Comparison of ENCODE assay signal across 18 cellular contexts in genomic region chr20:3720626-3721025, GRCh38. TPM values are rescaled to one million over a fixed set of nuclear protein-coding genes. Genes with fewer than 3 reads are reported as not detected.
A peak's percentile ranks its signal among the peaks of the same experiment; 100 is the strongest.
DNase-seq lines count a peak whose midpoint lies in the region; ATAC-seq and TF ChIP-seq lines count a peak whose summit lies in the region.
"Had no signal": no experiment of that assay in that cellular context is flagged by ENCODE, and none has a peak within 500 bp of the region (broad histone marks: within the 10 kb centered on the region; RNA-seq: fewer than 3 reads in every experiment).

No MANE protein-coding gene starts in this region.

- H3K4me1 ChIP-seq in BLaER1 = peaks cover 23% of the 10 kb centered on the region
- H3K4me1 ChIP-seq in OCI-LY7 (ENCODE audit: insufficient read depth, low read length, poor library complexity, severe bottlenecking) = peaks cover 13% of the 10 kb centered on the region
- no peaks in the 10 kb centered on the region for H3K4me1 ChIP-seq in prostate gland (replicated peaks)

- POLR2A ChIA-PET in OCI-LY7 (lab: Charles Lee) = interaction anchor here (1.3 kb wide), 1 partner anchor 47 kb away, joined by 5 read pairs; the partner anchor contains the start of gene ADISSP

- intact Hi-C loops in OCI-LY7 (cut with micrococcal nuclease; ENCODE audit: unreplicated experiment) (loop anchor here (1.0 kb wide), 1 partner anchor 48 kb away; no protein-coding TSS in a partner anchor), prostate gland (cut with DNase I) (no loop called here)

- H3K36me3 ChIP-seq in BLaER1 (no peaks in the 10 kb centered on the region), OCI-LY7 (ENCODE audit: insufficient read depth, low read length) (no peaks in the 10 kb centered on the region), prostate gland (no peaks in the 10 kb centered on the region)

- DNase-seq in 8988T (peak; percentile 1), GM12865 (ENCODE audit: low read depth) (peak; percentile 45), OCI-LY7 (ENCODE audit: low spot score) (no peak), prostate gland (ENCODE audit: low spot score) (no peak)
- no peak for DNase-seq in activated CD4-positive, alpha-beta T cell treated with anti-CD3 and anti-CD28 coated beads for 48 hours
- DNase-seq: AML-193; CD8-positive, alpha-beta memory T cell; COR-L47; DMS 273 treated with DMSO at 0.1 percent for 48 hours; DMS53; DND-41 had no signal

- H3K79me2 ChIP-seq in OCI-LY7 (ENCODE audit: insufficient read depth, low read depth, low read length) = no peaks in the 10 kb centered on the region

- no TSS peak for BruUV-seq in OCI-LY7 (replicated peaks; lab: Mats Ljungman, UMichigan)

- no peak for ATAC-seq in HG02571 (IDR thresholded peaks at IDR 0.05; ENCODE audit: unreplicated experiment)

- peak overlapping the region; percentile 49 for H3K4me2 ChIP-seq in BLaER1
- H3K4me2 ChIP-seq in OCI-LY7 (ENCODE audit: low read length) = peak overlapping the region; percentile 35; the same call in 1 of the 2 replicates
- H3K4me2 ChIP-seq: KMS-11 had no signal

- TF ChIP-seq CTCF in GM12865 (IDR thresholded peaks at IDR 0.05; ENCODE audit: insufficient read depth, low read depth, low read length, missing control alignments) (no peak), OCI-LY7 (conservative IDR thresholded peaks at IDR 0.05; ENCODE audit: low read length) (no peak), prostate gland (IDR thresholded peaks at IDR 0.05) (no peak)

- H3K9ac ChIP-seq in BLaER1 = no peak overlapping the region
- H3K9ac ChIP-seq: KMS-11 had no signal

- H3K4me3 ChIP-seq in BLaER1 (no peak overlapping the region), GM12865 (ENCODE audit: low read depth, low read length) (no peak overlapping the region), OCI-LY7 (ENCODE audit: low read depth, low read length, poor library complexity, severe bottlenecking) (no peak overlapping the region), prostate gland (no peak overlapping the region)

- CTCF ChIA-PET in OCI-LY7 (lab: Charles Lee; ENCODE audit: unreplicated experiment) = no interaction called here

- H3K9me3 ChIP-seq in BLaER1 = no peaks in the 10 kb centered on the region
- H3K9me3 ChIP-seq in OCI-LY7 (ENCODE audit: low read length) = no peaks in the 10 kb centered on the region
- no peaks in the 10 kb centered on the region for H3K9me3 ChIP-seq in prostate gland

- no peak overlapping the region for H2AFZ ChIP-seq in OCI-LY7 (ENCODE audit: low read length)

- H4K20me1 ChIP-seq in BLaER1 (no peaks in the 10 kb centered on the region), OCI-LY7 (ENCODE audit: insufficient read depth, low read length) (no peaks in the 10 kb centered on the region)

- no peak for TF ChIP-seq POLR2A in prostate gland (IDR thresholded peaks at IDR 0.05)

- WGBS in prostate gland = 56% methylated on average over 6 of the region's 6 CpGs

- no peaks in the 10 kb centered on the region for H3K9me2 ChIP-seq in OCI-LY7 (ENCODE audit: insufficient read depth, low read length)

- H3K27ac ChIP-seq in BLaER1 (no peak overlapping the region), OCI-LY7 (ENCODE audit: low read depth, low read length, poor library complexity, severe bottlenecking) (peak overlapping the region; percentile 41), prostate gland (no peak overlapping the region)
- H3K27ac ChIP-seq: HL-60, KMS-11 had no signal

- no peaks in the 10 kb centered on the region for H3K27me3 ChIP-seq in BLaER1
- no peaks in the 10 kb centered on the region for H3K27me3 ChIP-seq in prostate gland (replicated peaks; ENCODE audit: insufficient read depth)

RNA-seq across cellular contexts. Expression of gene SIGLEC1, which starts 8.2 kb away (rescaled TPM):
- total RNA-seq in OCI-LY7 (2014; rRNA removed; shearing (Covaris generic)) = not detected in 2 replicates
- total RNA-seq in OCI-LY7 (2022) (0.11 TPM in 1 of 2 replicates, not detected in the other), prostate gland (1 to 10 TPM in 1 of 2 donors, under 1 TPM in 1; 0.32 to 5.3 TPM)
- total RNA-seq: H1, H9, HT1080 had no signal

RNA-seq across cellular contexts. Expression of gene HSPA12B, which starts 11.9 kb away (rescaled TPM):
- total RNA-seq in OCI-LY7 (2014; rRNA removed; shearing (Covaris generic)) = not detected in 2 replicates
- not detected in 2 replicates for total RNA-seq in OCI-LY7 (2022)
- 1 to 10 TPM; 3.9 to 9.4 TPM for total RNA-seq in prostate gland
- total RNA-seq: CD8-positive, alpha-beta memory T cell; HT1080 had no signal

RNA-seq across cellular contexts. Expression of gene ADAM33, which starts 38.8 kb away (rescaled TPM):
- not detected in 2 replicates for total RNA-seq in OCI-LY7 (2014; rRNA removed; shearing (Covaris generic))
- total RNA-seq in OCI-LY7 (2022) (not detected in 2 replicates), prostate gland (10 to 100 TPM; 18.2 to 38.3 TPM)
- total RNA-seq: CD8-positive, alpha-beta memory T cell; HT1080 had no signal

RNA-seq across cellular contexts. Expression of gene ADISSP, which starts 46.9 kb away (rescaled TPM):
- 62.1 and 66.7 TPM in 2 replicates for total RNA-seq in OCI-LY7 (2014; rRNA removed; shearing (Covaris generic))
- total RNA-seq in OCI-LY7 (2022) = 58.7 and 64.4 TPM in 2 replicates
- 10 to 100 TPM; 11.8 to 14.6 TPM for total RNA-seq in prostate gland

RNA-seq across cellular contexts. Expression of gene GFRA4, which starts 57.4 kb away (rescaled TPM):
- not detected in 2 replicates for total RNA-seq in OCI-LY7 (2014; rRNA removed; shearing (Covaris generic))
- total RNA-seq in OCI-LY7 (2022) = not detected in 2 replicates
- total RNA-seq in prostate gland = not detected
- total RNA-seq: CD8-positive, alpha-beta memory T cell; H1; H9; HT1080 had no signal

Comparison
In these comparisons a context has a peak if more than half of its experiments do, and no peak if none do; other contexts are left out.
1. DNase-seq: peak in 8988T (single experiment) and GM12865 (single experiment); none in OCI-LY7 (single experiment), activated CD4-positive, alpha-beta T cell treated with anti-CD3 and anti-CD28 coated beads for 48 hours (single experiment) and prostate gland (single experiment).
2. RNA of gene HSPA12B, which starts 11.9 kb away (total RNA-seq): 3.9 to 9.4 TPM in prostate gland; not detected in OCI-LY7; every median in the first group is over 4 times any median in the second.
3. RNA of gene ADAM33, which starts 38.8 kb away (total RNA-seq): 18.2 to 38.3 TPM in prostate gland; not detected in OCI-LY7; every median in the first group is over 10 times any median in the second.